ENCODE assay signal across 8 cellular contexts in the genomic region with DNA sequence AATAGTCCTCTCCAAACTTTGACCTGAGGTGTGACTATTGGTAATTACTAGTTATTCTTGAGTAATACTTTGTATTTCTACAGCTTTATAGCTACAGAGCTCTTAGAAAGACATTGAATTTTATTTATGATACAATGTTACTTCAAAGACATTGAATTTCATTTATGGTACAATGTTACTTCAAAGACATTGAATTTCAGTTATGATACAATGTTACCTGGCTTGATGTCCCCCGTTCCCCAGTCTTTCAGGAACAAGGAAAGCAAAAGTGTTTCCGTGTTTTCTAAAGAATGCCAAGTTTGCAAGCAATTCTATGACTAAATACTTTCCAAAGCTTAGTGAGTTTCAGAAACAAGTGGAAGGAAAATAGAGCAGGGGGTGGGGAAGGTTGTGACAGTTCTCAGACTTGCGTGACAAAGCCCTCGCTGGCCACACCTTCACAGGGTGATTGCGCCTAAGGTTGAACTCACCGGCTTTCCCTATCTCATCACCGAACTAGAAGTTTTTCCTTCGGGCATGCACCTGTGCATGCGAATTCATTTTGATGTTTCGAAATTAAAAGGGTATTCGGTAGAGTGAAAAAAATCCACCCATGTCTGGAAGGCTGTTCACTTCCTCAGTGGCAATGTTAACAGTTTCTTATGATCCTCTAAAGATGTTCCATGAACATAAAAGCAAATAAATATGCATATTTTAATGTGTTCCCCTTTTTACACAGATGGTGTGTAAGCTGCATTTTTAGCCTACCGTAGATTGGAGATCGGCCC. TPM values are rescaled to one million over a fixed set of nuclear protein-coding genes. Genes with fewer than 3 reads are reported as not detected.
DNase-seq lines count a peak whose midpoint lies in the region; ATAC-seq, FAIRE-seq and TF ChIP-seq lines count a peak whose summit lies in the region.

No MANE protein-coding gene starts in this region.

- H3K9me3 ChIP-seq in endothelial cell of umbilical vein (replicated peaks; ENCODE audit: control insufficient read depth, insufficient read depth, low read length) = no peaks in the 10 kb centered on the region
- H3K9me3 ChIP-seq in subcutaneous abdominal adipose tissue (ENCODE audit: control insufficient read depth in 5 of 5, low read length in 5 of 5) = no peaks in the 10 kb centered on the region

- H3K4me3 ChIP-seq in endothelial cell of umbilical vein (replicated peaks in 1 of 3; ENCODE audit: insufficient read depth in 1 of 3, low read depth in 1 of 3, low read length in 3 of 3) = peak overlapping the region; percentile 45 to 92 (median 55)
- H3K4me3 ChIP-seq in subcutaneous abdominal adipose tissue (ENCODE audit: low read depth in 1 of 5, low read length in 5 of 5) = peak overlapping the region; percentile 56 to 94 (median 83)

- TSS peak; percentile 71 for BruUV-seq in endothelial cell of umbilical vein (replicated peaks; lab: Mats Ljungman, UMichigan)

- H3K4me1 Mint-ChIP-seq in nephron progenitor cell = peaks cover 48% of the 10 kb centered on the region

- peak overlapping the region; percentile 97 for H3K27ac Mint-ChIP-seq in nephron progenitor cell

- dilution Hi-C loops in endothelial cell of umbilical vein (cut with MboI; ENCODE audit: extremely low pct_ligation_motif_present, low sequenced_read_pairs) = no loop called here

- POLR2A ChIA-PET in endothelial cell of umbilical vein (lab: Charles Lee) = no interaction called here

- H3K4me3 Mint-ChIP-seq in nephron progenitor cell = peak overlapping the region; percentile 94

- H3K9ac ChIP-seq in endothelial cell of umbilical vein (replicated peaks; ENCODE audit: extremely low read depth, insufficient read depth, low read length) = peak overlapping the region; percentile 76
- H3K9ac ChIP-seq in subcutaneous abdominal adipose tissue (ENCODE audit: low read length in 5 of 5) = peak overlapping the region; percentile 63 to 95 (median 87)

- peaks cover 2% of the 10 kb centered on the region for H3K27me3 Mint-ChIP-seq in nephron progenitor cell (ENCODE audit: low read depth, poor library complexity)

- H2AFZ ChIP-seq in endothelial cell of umbilical vein (ENCODE audit: low read depth, low read length) = peak overlapping the region; percentile 6

- H3K4me1 ChIP-seq in endothelial cell of umbilical vein (ENCODE audit: control insufficient read depth, extremely low read depth, insufficient read depth, low read length) (peaks cover 26% of the 10 kb centered on the region), subcutaneous abdominal adipose tissue (ENCODE audit: control insufficient read depth in 5 of 5, insufficient read depth in 5 of 5, low read length in 5 of 5) (peaks cover 6 to 31% (median 30%) of the 10 kb centered on the region in 5 donors)

- peaks cover 19% of the 10 kb centered on the region for H3K36me3 Mint-ChIP-seq in nephron progenitor cell (ENCODE audit: low read depth)

- TF ChIP-seq POLR2A in GM12891 (IDR thresholded peaks at IDR 0.05; ENCODE audit: low read depth, low read length) (no peak), endothelial cell of umbilical vein (IDR thresholded peaks at IDR 0.05; ENCODE audit: low read depth, low read length) (no peak)

- peaks cover 3% of the 10 kb centered on the region for H3K9me3 Mint-ChIP-seq in nephron progenitor cell

- peak; percentile 54 for FAIRE-seq in GM12891 (lab: Jason Lieb, UNC)
- FAIRE-seq in endothelial cell of umbilical vein (lab: Jason Lieb, UNC) = peak; percentile 50

- H3K27ac ChIP-seq in endothelial cell of umbilical vein (ENCODE audit: insufficient read depth, low read depth, low read length) (peak overlapping the region; percentile 49), subcutaneous abdominal adipose tissue (ENCODE audit: low read depth, low read length) (peak overlapping the region; percentile 97)

- peaks cover 37% of the 10 kb centered on the region for H3K79me2 ChIP-seq in endothelial cell of umbilical vein (ENCODE audit: control insufficient read depth, insufficient read depth, low read length)

- TF ChIP-seq CTCF in endothelial cell of umbilical vein (IDR thresholded peaks at IDR 0.05; ENCODE audit: extremely low read depth in 1 of 2, insufficient read depth in 1 of 2, low read depth in 1 of 2, low read length in 2 of 2) = no peak
- TF ChIP-seq CTCF in nephron progenitor cell (IDR thresholded peaks at IDR 0.05) = no peak

- CTCF ChIA-PET in endothelial cell of umbilical vein (lab: Charles Lee) = interaction anchor here (0.8 to 2.5 kb wide), 4 partner anchors 16 to 54 kb away, joined by 3 to 19 read pairs (median 6); a partner anchor contains a TSS

- no peaks in the 10 kb centered on the region for H3K27me3 ChIP-seq in endothelial cell of umbilical vein (ENCODE audit: control insufficient read depth in 2 of 2, insufficient read depth in 2 of 2, low read length in 2 of 2)
- H3K27me3 ChIP-seq in subcutaneous abdominal adipose tissue (ENCODE audit: control insufficient read depth in 5 of 5, insufficient read depth in 4 of 5, low read length in 5 of 5) = peaks cover 0 to 3% (median 0%) of the 10 kb centered on the region in 5 donors

- DNase-seq in GM12891 (ENCODE audit: insufficient read length, low spot score) (peak; percentile 14), NCI-H2196 treated with DMSO at 0.1 percent for 48 hours (lab: John Stamatoyannopoulos, UW; ENCODE audit: unreplicated experiment) (peak; percentile 9), endothelial cell of umbilical vein (ENCODE audit: low read depth, low spot score) (peak; percentile 60), nephron progenitor cell (no peak), mesenteric fat pad (ENCODE audit: low spot score) (no peak)
- DNase-seq in activated CD8-positive, alpha-beta memory T cell treated with anti-CD3 and anti-CD28 coated beads for 4 hours (ENCODE audit: low read depth in 2 of 2) = peak; percentile 13 to 57

- H3K36me3 ChIP-seq in endothelial cell of umbilical vein (ENCODE audit: control insufficient read depth in 2 of 2, extremely low read depth in 1 of 2, insufficient read depth in 2 of 2, low read length in 2 of 2) (no peaks in the 10 kb centered on the region), subcutaneous abdominal adipose tissue (ENCODE audit: control insufficient read depth in 5 of 5, insufficient read depth in 5 of 5, low read length in 5 of 5) (peaks cover 0 to 3% (median 0%) of the 10 kb centered on the region in 5 donors)

- ATAC-seq in HG02938 (IDR thresholded peaks at IDR 0.05; ENCODE audit: unreplicated experiment) = no peak

- intact Hi-C loops in endothelial cell of umbilical vein (cut with micrococcal nuclease) = no loop called here

- no peaks in the 10 kb centered on the region for H3K9me1 ChIP-seq in endothelial cell of umbilical vein (replicated peaks; ENCODE audit: control insufficient read depth, extremely low read depth, insufficient read depth, low read length)

- H3K4me2 ChIP-seq in endothelial cell of umbilical vein (ENCODE audit: insufficient read depth, low read length) = peak overlapping the region; percentile 94

- peaks cover 3% of the 10 kb centered on the region for H4K20me1 ChIP-seq in endothelial cell of umbilical vein (replicated peaks; ENCODE audit: control insufficient read depth, extremely low read depth, insufficient read depth, low read length)

TF ChIP-seq in GM12891, 5 proteins besides CTCF, POLR2A, EP300 and RAD21:
- peak; percentile 14; the same call in 1 of the 2 replicates for TF ChIP-seq TAF1 (IDR thresholded peaks at IDR 0.05; ENCODE audit: low read depth, low read length)
- no peak for TF ChIP-seq POU2F2 (IDR thresholded peaks at IDR 0.05; ENCODE audit: low read depth, low read length)
TF ChIP-seq in GM12891: peak in this region for 1.

TF ChIP-seq in endothelial cell of umbilical vein, 7 proteins besides CTCF, POLR2A, EP300 and RAD21:
- TF ChIP-seq MYC (IDR thresholded peaks at IDR 0.05; ENCODE audit: low read depth, low read length) (no peak), FOS (IDR thresholded peaks at IDR 0.05; ENCODE audit: borderline replicate concordance, insufficient read depth, low read length) (peak; percentile 5)
TF ChIP-seq in endothelial cell of umbilical vein: peak in this region for 1.

RNA-seq across cellular contexts. Expression of a gene that starts 0.9 kb away (rescaled TPM):
- 19.3 TPM for polyA plus RNA-seq in GM12891 (2012; ENCODE audit: low read depth, missing spikeins)
- total RNA-seq in endothelial cell of umbilical vein (40.0 and 42.1 TPM in 2 replicates), mesenteric fat pad (30.3 TPM)
- polyA plus RNA-seq in endothelial cell of umbilical vein = 7.2 and 9.4 TPM in 2 replicates
- polyA plus RNA-seq in endothelial cell of umbilical vein (2011; cell fraction: cytosol; rRNA removed) = 5.5 and 7.3 TPM in 2 replicates
- polyA plus RNA-seq in endothelial cell of umbilical vein (2011; cell fraction: nucleus; rRNA removed) = 123 and 162 TPM in 2 replicates
- polyA plus RNA-seq in endothelial cell of umbilical vein (2012) = 26.5 and 30.9 TPM in 2 replicates
- 17.7 and 22.6 TPM in 2 replicates for polyA minus RNA-seq in endothelial cell of umbilical vein
- 10.3 TPM for polyA minus RNA-seq in endothelial cell of umbilical vein (2011; cell fraction: cytosol; rRNA and poly(A)+ RNA removed)
- 80.6 and 104 TPM in 2 replicates for polyA minus RNA-seq in endothelial cell of umbilical vein (2011; cell fraction: nucleus; rRNA and poly(A)+ RNA removed)

RNA-seq across cellular contexts. Expression of a gene that starts 44.7 kb away (rescaled TPM):
- polyA plus RNA-seq in GM12891 (2012; ENCODE audit: low read depth, missing spikeins) = 1.7 TPM
- total RNA-seq in endothelial cell of umbilical vein = 17.0 and 18.3 TPM in 2 replicates
- 4.0 and 5.9 TPM in 2 replicates for polyA plus RNA-seq in endothelial cell of umbilical vein
- 5.9 and 6.0 TPM in 2 replicates for polyA plus RNA-seq in endothelial cell of umbilical vein (2011; cell fraction: cytosol; rRNA removed)
- 23.3 and 24.8 TPM in 2 replicates for polyA plus RNA-seq in endothelial cell of umbilical vein (2011; cell fraction: nucleus; rRNA removed)
- 12.1 and 12.7 TPM in 2 replicates for polyA plus RNA-seq in endothelial cell of umbilical vein (2012)
- polyA minus RNA-seq in endothelial cell of umbilical vein = 16.6 and 18.5 TPM in 2 replicates
- 6.3 TPM for polyA minus RNA-seq in endothelial cell of umbilical vein (2011; cell fraction: cytosol; rRNA and poly(A)+ RNA removed)
- 19.1 and 20.4 TPM in 2 replicates for polyA minus RNA-seq in endothelial cell of umbilical vein (2011; cell fraction: nucleus; rRNA and poly(A)+ RNA removed)
- 16.7 TPM for total RNA-seq in mesenteric fat pad

Comparison
In these comparisons a context has a peak if more than half of its experiments do, and no peak if none do; other contexts are left out.
1. DNase-seq: peak in GM12891 (single experiment), NCI-H2196 treated with DMSO at 0.1 percent for 48 hours (single experiment), activated CD8-positive, alpha-beta memory T cell treated with anti-CD3 and anti-CD28 coated beads for 4 hours (2 of 2) and endothelial cell of umbilical vein (single experiment); none in nephron progenitor cell (single experiment) and mesenteric fat pad (single experiment).